In genomic region chr7:30543815-30544525, GRCh38 we compare ENCODE assay signal across 14 cellular contexts.
"Had no signal": no experiment of that assay in that cellular context is flagged by ENCODE, and none has a peak within 500 bp of the region (broad histone marks: within the 10 kb centered on the region; RNA-seq: fewer than 3 reads in every experiment).

No MANE protein-coding gene starts in this region.

- H3K4me3 ChIP-seq: cardiac muscle cell, lower lobe of right lung, mucosa of descending colon, tibial artery, uterus had no signal

- H3K4me1 ChIP-seq: lower lobe of right lung, uterus had no signal

- H3K27me3 ChIP-seq: cardiac muscle cell, neutrophil, tibial artery, uterus had no signal

- H3K4me3 Mint-ChIP-seq: naive thymus-derived CD8-positive, alpha-beta T cell; stimulated activated memory B cell treated with anti-CD40 and anti-IgM and Interleukin-4, amounts not matched to agents 10 μg/mL and 1 μg/mL and 100 μg/mL, for 72 hours had no signal

- H3K27ac ChIP-seq: cardiac muscle cell, lower lobe of right lung, neutrophil, tibial artery, uterus had no signal

- H3K4me1 Mint-ChIP-seq: stimulated activated memory B cell treated with anti-CD40 and anti-IgM and Interleukin-4, amounts not matched to agents 10 μg/mL and 1 μg/mL and 100 μg/mL, for 72 hours had no signal

- H3K27ac Mint-ChIP-seq: stimulated activated memory B cell treated with anti-CD40 and anti-IgM and Interleukin-4, amounts not matched to agents 10 μg/mL and 1 μg/mL and 100 μg/mL, for 72 hours had no signal

- H3K9me3 Mint-ChIP-seq: activated naive CD4-positive, alpha-beta T cell treated with anti-CD3 and anti-CD28 coated beads, Interleukin-2, amount 50 U/mL, for 72 hours; naive thymus-derived CD8-positive, alpha-beta T cell; stimulated activated memory B cell treated with anti-CD40 and anti-IgM and Interleukin-4, amounts not matched to agents 10 μg/mL and 1 μg/mL and 100 μg/mL, for 72 hours had no signal

- H3K9me3 ChIP-seq: lower lobe of right lung, mucosa of descending colon, neutrophil, tibial artery, uterus had no signal

- H3K36me3 ChIP-seq: cardiac muscle cell, lower lobe of right lung, uterus had no signal

- DNase-seq: activated CD4-positive, alpha-beta T cell treated with anti-CD3 and anti-CD28 coated beads, Interleukin-2, amount 50 U/mL, for 1 hour; activated CD4-positive, CD25-positive, alpha-beta regulatory T cell; activated effector memory CD4-positive, alpha-beta T cell treated with anti-CD3 and anti-CD28 coated beads, Interleukin-2, amount 50 U/mL, for 16 hours; anterior cingulate cortex; lower lobe of right lung; mucosa of descending colon; naive thymus-derived CD8-positive, alpha-beta T cell; right cardiac atrium; tibial artery; uterus had no signal

- H3K27me3 Mint-ChIP-seq: naive thymus-derived CD8-positive, alpha-beta T cell; stimulated activated memory B cell treated with anti-CD40 and anti-IgM and Interleukin-4, amounts not matched to agents 10 μg/mL and 1 μg/mL and 100 μg/mL, for 72 hours had no signal
